In genomic region chr19:1073956-1074511, GRCh38 we compare ENCODE assay signal across 1 cellular context.
TF ChIP-seq lines count a peak whose summit lies in the region.

No MANE protein-coding gene starts in this region.

TF ChIP-seq in HepG2, 621 proteins besides CTCF, POLR2A, EP300 and RAD21:
- no peak for TF ChIP-seq ASH2L (IDR thresholded peaks at IDR 0.05; ENCODE audit: insufficient read length, low read depth, low read length)
- TF ChIP-seq ZNF124 (CRISPR knock-in tag; IDR thresholded peaks at IDR 0.05): no peak
- TF ChIP-seq ZNF784 (CRISPR knock-in tag; IDR thresholded peaks at IDR 0.05; ENCODE audit: borderline replicate concordance): no peak
- TF ChIP-seq, protein P1, sequence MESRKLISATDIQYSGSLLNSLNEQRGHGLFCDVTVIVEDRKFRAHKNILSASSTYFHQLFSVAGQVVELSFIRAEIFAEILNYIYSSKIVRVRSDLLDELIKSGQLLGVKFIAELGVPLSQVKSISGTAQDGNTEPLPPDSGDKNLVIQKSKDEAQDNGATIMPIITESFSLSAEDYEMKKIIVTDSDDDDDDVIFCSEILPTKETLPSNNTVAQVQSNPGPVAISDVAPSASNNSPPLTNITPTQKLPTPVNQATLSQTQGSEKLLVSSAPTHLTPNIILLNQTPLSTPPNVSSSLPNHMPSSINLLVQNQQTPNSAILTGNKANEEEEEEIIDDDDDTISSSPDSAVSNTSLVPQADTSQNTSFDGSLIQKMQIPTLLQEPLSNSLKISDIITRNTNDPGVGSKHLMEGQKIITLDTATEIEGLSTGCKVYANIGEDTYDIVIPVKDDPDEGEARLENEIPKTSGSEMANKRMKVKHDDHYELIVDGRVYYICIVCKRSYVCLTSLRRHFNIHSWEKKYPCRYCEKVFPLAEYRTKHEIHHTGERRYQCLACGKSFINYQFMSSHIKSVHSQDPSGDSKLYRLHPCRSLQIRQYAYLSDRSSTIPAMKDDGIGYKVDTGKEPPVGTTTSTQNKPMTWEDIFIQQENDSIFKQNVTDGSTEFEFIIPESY (CRISPR knock-in tag; IDR thresholded peaks at IDR 0.05): no peak
- no peak for TF ChIP-seq HES4 (CRISPR knock-in tag; IDR thresholded peaks at IDR 0.05; ENCODE audit: borderline replicate concordance)
- TF ChIP-seq GFI1 (CRISPR knock-in tag; IDR thresholded peaks at IDR 0.05; ENCODE audit: borderline replicate concordance): no peak
- no peak for TF ChIP-seq ZNF251 (CRISPR knock-in tag; IDR thresholded peaks at IDR 0.05)
